In genomic region chr4:48003568-48003967, GRCh38 we compare ENCODE assay signal across 7 cellular contexts. TPM values are rescaled to one million over a fixed set of nuclear protein-coding genes. Genes with fewer than 3 reads are reported as not detected.
A peak's percentile ranks its signal among the peaks of the same experiment; 100 is the strongest.
DNase-seq lines count a peak whose midpoint lies in the region; ATAC-seq and TF ChIP-seq lines count a peak whose summit lies in the region.
"Not testable (repeated sequence)": the region's sequence is repeated elsewhere in the genome, so short reads cannot be mapped to it uniquely, and the experiment has no call there.

No MANE protein-coding gene starts in this region.

- not testable (repeated sequence) for H4K20me1 ChIP-seq in hepatocyte (ENCODE audit: insufficient read depth, poor library complexity, severe bottlenecking)

- H2AFZ ChIP-seq in hepatocyte, result not testable (repeated sequence)

- 75% methylated on average over 2 of the region's 2 CpGs for WGBS in hepatocyte (ENCODE audit: low lambda C conversion rate, missing lambda C conversion rate)
- WGBS in psoas muscle, 3 donors, result 43 to 64% (median 49%) methylated on average over 2 of the region's 2 CpGs

- DNase-seq in GM06990 (ENCODE audit: extremely low read depth, insufficient read length); hepatocyte (ENCODE audit: low spot score): not testable (repeated sequence)
- DNase-seq in MG63, result peak; percentile 14
- peak; percentile 41 for DNase-seq in RKO (ENCODE audit: low spot score)
- DNase-seq in activated CD8-positive, alpha-beta memory T cell treated with anti-CD3 and anti-CD28 coated beads, Interleukin-2, amount 50 U/mL, for 4 hours, result peak; percentile 28
- peak; percentile 57 for DNase-seq in choroid plexus epithelial cell (ENCODE audit: low read depth)
- DNase-seq in psoas muscle, result peak; percentile 21 to 70

- not testable (repeated sequence) for ATAC-seq in psoas muscle

- H3K27ac ChIP-seq in hepatocyte, psoas muscle: not testable (repeated sequence)

- not testable (repeated sequence) for H3K27me3 ChIP-seq in GM06990 (replicated peaks; ENCODE audit: control insufficient read depth, insufficient read depth, low read length); MG63; hepatocyte; psoas muscle (ENCODE audit: insufficient read depth in 3 of 3, low read length in 2 of 3)

- H3K4me1 ChIP-seq in hepatocyte (ENCODE audit: insufficient read depth); psoas muscle: not testable (repeated sequence)

- H3K4me2 ChIP-seq in hepatocyte, result not testable (repeated sequence)

- TF ChIP-seq CTCF in GM06990 (IDR thresholded peaks at IDR 0.05; ENCODE audit: insufficient read depth, low read length, poor library complexity, severe bottlenecking) (peak; percentile 57), choroid plexus epithelial cell (conservative IDR thresholded peaks at IDR 0.05; ENCODE audit: low read depth, low read length) (peak; percentile 66), hepatocyte (IDR thresholded peaks at IDR 0.05; ENCODE audit: poor library complexity) (peak; percentile 19), psoas muscle (IDR thresholded peaks at IDR 0.05) (peak; percentile 62)

- intact Hi-C loops in psoas muscle (cut with DNase I), result loop anchor here (1.0 to 2.0 kb wide), 2 partner anchors 83 to 84 kb away; no protein-coding TSS in a partner anchor

- not testable (repeated sequence) for H3K9me3 ChIP-seq in MG63; hepatocyte (ENCODE audit: low read depth); psoas muscle

- not testable (repeated sequence) for H3K9me2 ChIP-seq in hepatocyte (replicated peaks; ENCODE audit: insufficient read depth)

- not testable (repeated sequence) for H3K4me3 ChIP-seq in GM06990 (replicated peaks; ENCODE audit: low read depth, low read length); MG63; choroid plexus epithelial cell (ENCODE audit: low read depth, low read length); hepatocyte; psoas muscle

- H3K36me3 ChIP-seq in GM06990 (ENCODE audit: control insufficient read depth, insufficient read depth, low read length); MG63; hepatocyte (replicated peaks; ENCODE audit: insufficient read depth, low read depth); psoas muscle (ENCODE audit: insufficient read depth in 1 of 2, low read depth in 1 of 2): not testable (repeated sequence)

- not testable (repeated sequence) for H3K79me2 ChIP-seq in hepatocyte

RNA-seq across cellular contexts. Expression of gene CNGA1, which starts 12.9 kb away (rescaled TPM):
- not detected in 2 replicates for total RNA-seq in MG63 (2014; rRNA removed; shearing (Covaris generic); ENCODE audit: low replicate concordance)
- total RNA-seq in hepatocyte, result 4.6 and 6.0 TPM in 2 replicates
- 4.6 and 9.6 TPM in 2 replicates for polyA plus RNA-seq in hepatocyte
- total RNA-seq in psoas muscle, result under 1 TPM; 0.50 to 0.77 (median 0.66) TPM
- 1 to 10 TPM in 1 of 3 donors, under 1 TPM in 2; 0.15 to 1.1 (median 0.38) TPM for polyA plus RNA-seq in psoas muscle

RNA-seq across cellular contexts. Expression of gene NIPAL1, which starts 13.0 kb away (rescaled TPM):
- total RNA-seq in MG63 (2014; rRNA removed; shearing (Covaris generic); ENCODE audit: low replicate concordance), result 0.13 and 0.42 TPM in 2 replicates
- total RNA-seq in hepatocyte, result 14.0 and 14.5 TPM in 2 replicates
- 5.6 and 6.1 TPM in 2 replicates for polyA plus RNA-seq in hepatocyte
- total RNA-seq in psoas muscle, result 1 to 10 TPM in 1 of 4 donors, under 1 TPM in 3; 0.69 to 2.3 (median 0.81) TPM
- polyA plus RNA-seq in psoas muscle, result 1 to 10 TPM in 1 of 3 donors, under 1 TPM in 2; 0.41 to 1.3 (median 0.47) TPM
